Comparison of ENCODE assay signal across 9 cellular contexts in the genomic region with DNA sequence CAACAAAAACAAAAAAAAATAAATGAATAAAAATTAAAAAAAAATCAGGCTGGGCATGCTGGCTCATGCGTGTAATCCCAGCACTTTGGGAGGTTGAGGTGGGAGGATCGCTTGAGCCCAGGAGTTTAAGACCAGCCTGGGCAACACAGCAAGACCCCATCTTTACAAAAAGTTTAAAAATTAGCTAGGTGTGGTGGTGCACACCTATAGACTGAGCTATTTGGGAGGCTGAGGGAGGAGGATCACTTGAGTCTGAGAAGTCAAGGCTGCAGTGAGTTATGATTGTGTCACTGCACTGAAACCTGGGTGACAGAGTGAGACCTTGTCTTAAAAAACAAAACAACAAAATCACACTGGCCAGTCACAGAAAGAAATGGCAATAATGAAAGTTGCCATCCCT. TPM values are rescaled to one million over a fixed set of nuclear protein-coding genes. Genes with fewer than 3 reads are reported as not detected.
DNase-seq lines count a peak whose midpoint lies in the region; ATAC-seq and TF ChIP-seq lines count a peak whose summit lies in the region.
"Had no signal": no experiment of that assay in that cellular context is flagged by ENCODE, and none has a peak within 500 bp of the region (broad histone marks: within the 10 kb centered on the region; RNA-seq: fewer than 3 reads in every experiment).

No MANE protein-coding gene starts in this region.

- H3K4me1 ChIP-seq in left lung, result peaks cover 14 to 40% of the 10 kb centered on the region in 2 donors

- no peaks in the 10 kb centered on the region for H3K27me3 ChIP-seq in left lung

- H3K27ac Mint-ChIP-seq in activated B cell treated with CpG ODN at 0.5 μM for 24 hours, result peak overlapping the region; percentile 99

- peak overlapping the region; percentile 89 for H3K4me3 Mint-ChIP-seq in activated B cell treated with CpG ODN at 0.5 μM for 24 hours

- peaks cover 13% of the 10 kb centered on the region for H3K9me3 Mint-ChIP-seq in activated B cell treated with CpG ODN at 0.5 μM for 24 hours

- in situ Hi-C loops in KBM-7 (cut with MboI; ENCODE audit: low pct_unique_long_range_greater_than_20kb, low sequenced_read_pairs), result no loop called here

- intact Hi-C loops in activated B cell treated with CpG ODN at 0.5 μM for 24 hours (cut with micrococcal nuclease) (loop anchor here (2.0 to 10.0 kb wide), 2 partner anchors 15 to 303 kb away; a partner anchor contains a TSS), left lung (cut with DNase I) (no loop called here)

- H3K36me3 Mint-ChIP-seq in activated B cell treated with CpG ODN at 0.5 μM for 24 hours (ENCODE audit: low read depth), result peaks cover 14% of the 10 kb centered on the region

- ATAC-seq in GM19397 (IDR thresholded peaks at IDR 0.05; ENCODE audit: unreplicated experiment) (peak; percentile 2), activated B cell treated with CpG ODN at 0.5 μM for 24 hours (ENCODE audit: low read depth) (peak; percentile 2), left lung (no peak), HG02973 (IDR thresholded peaks at IDR 0.05; ENCODE audit: unreplicated experiment) (no peak), HG03095 (IDR thresholded peaks at IDR 0.05; ENCODE audit: unreplicated experiment) (no peak)

- no peaks in the 10 kb centered on the region for H3K27me3 Mint-ChIP-seq in activated B cell treated with CpG ODN at 0.5 μM for 24 hours

- H3K36me3 ChIP-seq in left lung, result no peaks in the 10 kb centered on the region

- peaks cover 55% of the 10 kb centered on the region for H3K4me1 Mint-ChIP-seq in activated B cell treated with CpG ODN at 0.5 μM for 24 hours

- H3K9me3 ChIP-seq in left lung, result no peaks in the 10 kb centered on the region

- H3K27ac ChIP-seq in left lung, result peak overlapping the region; percentile 89

- H3K4me3 ChIP-seq in AG04449 (ENCODE audit: low read depth, low read length) (peak overlapping the region; percentile 46), left lung (peak overlapping the region; percentile 27 to 39)

- POLR2A ChIA-PET in AG04449 (lab: Yijun Ruan, JAX), result no interaction called here
- POLR2A ChIA-PET in activated B cell treated with CpG ODN at 0.5 μM for 24 hours (lab: Charles Lee), result interaction anchor here (0.5 to 2.8 kb wide), 20 partner anchors 9 to 315 kb away, joined by 3 to 16 read pairs (median 4); a partner anchor contains a TSS

- DNase-seq in AG04449 (ENCODE audit: low read depth, low spot score) (no peak), activated B cell treated with CpG ODN at 0.5 μM for 24 hours (no peak), left lung (no peak), KBM-7 (no peak), amygdala (lab: John Stamatoyannopoulos, UW) (no peak)
- DNase-seq: islet precursor cell had no signal

- TF ChIP-seq CTCF in AG04449 (IDR thresholded peaks at IDR 0.05; ENCODE audit: insufficient read depth, low read length, missing control alignments), result no peak
- TF ChIP-seq CTCF in activated B cell treated with CpG ODN at 0.5 μM for 24 hours (IDR thresholded peaks at IDR 0.05), result no peak
- no peak for TF ChIP-seq CTCF in left lung (IDR thresholded peaks at IDR 0.05)

- CTCF ChIA-PET in AG04449 (lab: Yijun Ruan, JAX) (interaction anchor here (0.7 to 7.0 kb wide), 6 partner anchors 11 to 453 kb away, joined by 3 to 92 read pairs (median 8); no protein-coding TSS in a partner anchor), activated B cell treated with CpG ODN at 0.5 μM for 24 hours (lab: Charles Lee) (interaction anchor here (1.0 to 5.4 kb wide), 8 partner anchors 10 to 316 kb away, joined by 3 to 40 read pairs (median 4); a partner anchor contains a TSS)

RNA-seq across cellular contexts. Expression of a gene that starts 3.4 kb away (rescaled TPM):
- total RNA-seq in activated B cell treated with CpG ODN at 0.5 μM for 24 hours, result 98.4 and 110 TPM in 2 replicates
- total RNA-seq in left lung, result 10 to 100 TPM; 13.6 to 18.5 TPM

RNA-seq across cellular contexts. Expression of a gene that starts 21.3 kb away (rescaled TPM):
- 3.2 and 3.5 TPM in 2 replicates for total RNA-seq in activated B cell treated with CpG ODN at 0.5 μM for 24 hours
- total RNA-seq in left lung, result 10 to 100 TPM; 12.3 to 32.2 TPM

Comparison
In these comparisons a context has a peak if more than half of its experiments do, and no peak if none do; other contexts are left out.
1. ATAC-seq: peak in GM19397 (single experiment) and activated B cell treated with CpG ODN at 0.5 μM for 24 hours (single experiment); none in left lung (single experiment), HG02973 (single experiment) and HG03095 (single experiment).